22 cellular contexts compared by ENCODE assay signal in genomic region chr2:85459771-85460170, GRCh38. TPM values are rescaled to one million over a fixed set of nuclear protein-coding genes. Genes with fewer than 3 reads are reported as not detected.
"Had no signal": no experiment of that assay in that cellular context is flagged by ENCODE, and none has a peak within 500 bp of the region (broad histone marks: within the 10 kb centered on the region; RNA-seq: fewer than 3 reads in every experiment).

No MANE protein-coding gene starts in this region.

- DNase-seq: activated CD4-positive, alpha-beta T cell treated with anti-CD3 and anti-CD28 coated beads for 4 hours; activated CD4-positive, alpha-beta T cell treated with anti-CD3 and anti-CD28 coated beads, Interleukin-2, amount 50 U/mL, for 4 hours; activated naive CD4-positive, alpha-beta T cell; activated T-cell treated with anti-CD3 and anti-CD28 coated beads for 4 hours; activated T-cell treated with anti-CD3 and anti-CD28 coated beads, Interleukin-2, amount 50 U/mL, for 72 hours; body of pancreas; effector CD8-positive, alpha-beta T cell; esophagus squamous epithelium; left cardiac atrium; mammary epithelial cell; naive thymus-derived CD4-positive, alpha-beta T cell; ovary; stimulated activated naive CD4-positive, alpha-beta T cell treated with Interleukin-2 at 50 U/mL for 16 hours; testis; transverse colon had no signal

- H3K4me1 ChIP-seq: gastroesophageal sphincter, prostate gland, testis had no signal

- H3K79me2 ChIP-seq: hepatocyte had no signal

- H3K27ac ChIP-seq: body of pancreas, epithelial cell of prostate, gastroesophageal sphincter, hepatocyte, ovary, prostate gland, testis, transverse colon, VCaP had no signal

- ATAC-seq: activated naive CD4-positive, alpha-beta T cell treated with anti-CD3 and anti-CD28 coated beads, Interleukin-2, amount 50 U/mL, for 72 hours; activated T-cell treated with anti-CD3 and anti-CD28 coated beads, Interleukin-2, amount 50 U/mL, for 72 hours; body of pancreas; gastroesophageal sphincter; left cardiac atrium; naive thymus-derived CD4-positive, alpha-beta T cell had no signal

- H3K27me3 ChIP-seq: body of pancreas, esophagus squamous epithelium, gastroesophageal sphincter, hepatocyte, ovary, testis, transverse colon had no signal

- H3K4me2 ChIP-seq: hepatocyte had no signal

- H3K4me3 ChIP-seq: body of pancreas, esophagus squamous epithelium, gastroesophageal sphincter, hepatocyte, ovary, prostate gland, testis, transverse colon had no signal

- H3K36me3 ChIP-seq: esophagus squamous epithelium, gastroesophageal sphincter, ovary, prostate gland, transverse colon had no signal

- H3K9me3 ChIP-seq: body of pancreas, esophagus squamous epithelium, gastroesophageal sphincter, ovary, prostate gland, testis, transverse colon had no signal

- H2AFZ ChIP-seq: hepatocyte had no signal

RNA-seq across cellular contexts. Expression of gene SH2D6, which starts 41.3 kb away (rescaled TPM):
- total RNA-seq: gastroesophageal sphincter had no signal
- polyA plus RNA-seq: naive thymus-derived CD4-positive, alpha-beta T cell; neural cell had no signal

RNA-seq across cellular contexts. Expression of gene CAPG, which starts 49.6 kb away (rescaled TPM):
- polyA plus RNA-seq: neural cell had no signal
